24 cellular contexts compared by ENCODE assay signal in genomic region chr9:92392690-92393089, GRCh38. TPM values are rescaled to one million over a fixed set of nuclear protein-coding genes. Genes with fewer than 3 reads are reported as not detected.
DNase-seq lines count a peak whose midpoint lies in the region; ATAC-seq, FAIRE-seq and TF ChIP-seq lines count a peak whose summit lies in the region.
"Had no signal": no experiment of that assay in that cellular context is flagged by ENCODE, and none has a peak within 500 bp of the region (broad histone marks: within the 10 kb centered on the region; RNA-seq: fewer than 3 reads in every experiment).

No MANE protein-coding gene starts in this region.

- no peak for TF ChIP-seq RAD21 in IMR-90 (IDR thresholded peaks at IDR 0.05; ENCODE audit: low read length)

- H3K36me3 ChIP-seq in IMR-90 (ENCODE audit: control insufficient read depth, insufficient read depth, low read length) (no peaks in the 10 kb centered on the region), HAP-1 (replicated peaks) (no peaks in the 10 kb centered on the region)

- no peak overlapping the region for H3K4me3 Mint-ChIP-seq in chondrocyte (ENCODE audit: unreplicated experiment)

- H3K27ac Mint-ChIP-seq in chondrocyte (ENCODE audit: unreplicated experiment): peak overlapping the region; percentile 87
- H3K27ac Mint-ChIP-seq: HFFc6 had no signal

- no peaks in the 10 kb centered on the region for H3K79me1 ChIP-seq in IMR-90 (ENCODE audit: low read depth in 1 of 2, low read length in 2 of 2)

- H3K27me3 ChIP-seq in IMR-90 (ENCODE audit: control insufficient read depth, insufficient read depth, low read length): no peaks in the 10 kb centered on the region
- no peaks in the 10 kb centered on the region for H3K27me3 ChIP-seq in HAP-1 (ENCODE audit: low read depth)

- H4K20me1 ChIP-seq in IMR-90 (ENCODE audit: insufficient read depth, low read length): no peaks in the 10 kb centered on the region

- no peak overlapping the region for H3K4me2 ChIP-seq in IMR-90 (ENCODE audit: low read depth, low read length)

- no peak overlapping the region for H4K8ac ChIP-seq in IMR-90 (ENCODE audit: low read depth in 2 of 2, low read length in 2 of 2)

- H4K91ac ChIP-seq in IMR-90 (ENCODE audit: insufficient read depth, low read depth, low read length): no peak overlapping the region

- WGBS in IMR-90 (ENCODE audit: extremely low coverage in 2 of 2, insufficient read length in 1 of 2), 2 experiments: no CpG with 5 or more reads among the region's 2 CpGs

- H3K23ac ChIP-seq in IMR-90 (ENCODE audit: low read depth, low read length): no peak overlapping the region

- no peak overlapping the region for H2BK5ac ChIP-seq in IMR-90 (ENCODE audit: low read depth, low read length, poor library complexity, severe bottlenecking)

- POLR2A ChIA-PET in IMR-90 (lab: Charles Lee; ENCODE audit: unreplicated experiment): no interaction called here

- BruUV-seq in IMR-90 (replicated peaks; lab: Mats Ljungman, UMichigan): no TSS peak

- H3K9me3 ChIP-seq in IMR-90 (ENCODE audit: control insufficient read depth, insufficient read depth, low read length) (no peaks in the 10 kb centered on the region), HAP-1 (no peaks in the 10 kb centered on the region)

- no peaks in the 10 kb centered on the region for H3K9me1 ChIP-seq in IMR-90 (ENCODE audit: insufficient read depth, low read length)

- H3K9ac ChIP-seq in IMR-90 (ENCODE audit: low read depth, low read length): no peak overlapping the region

- H3K4me3 ChIP-seq in IMR-90 (ENCODE audit: insufficient read depth, low read depth, low read length): no peak overlapping the region
- H3K4me3 ChIP-seq in HAP-1: no peak overlapping the region
- H3K4me3 ChIP-seq: GM12878, SK-N-MC had no signal

- dilution Hi-C loops in IMR-90 (cut with HindIII; ENCODE audit: low sequenced_read_pairs, unreplicated experiment): no loop called here

- peaks cover 2% of the 10 kb centered on the region for H3K9me3 Mint-ChIP-seq in chondrocyte (ENCODE audit: low read depth)
- H3K9me3 Mint-ChIP-seq: HFFc6 had no signal

- DNase-seq in A172 (ENCODE audit: low spot score): peak; percentile 8
- DNase-seq in IMR-90: peak; percentile 30
- no peak for DNase-seq in chondrocyte (ENCODE audit: low spot score)
- peak; percentile 11 to 33 for DNase-seq in lung microvascular endothelial cell (ENCODE audit: low read depth in 2 of 2)
- DNase-seq in stimulated activated CD4-positive, alpha-beta T cell treated with anti-CD3 and anti-CD28 coated beads, Interleukin-15, amount 100 ng/mL, for 24 hours: no peak
- no peak for DNase-seq in pons (ENCODE audit: low spot score)
- no peak for DNase-seq in GM19239 (ENCODE audit: insufficient read length, low spot score)
- no peak for DNase-seq in HAP-1 (ENCODE audit: low spot score in 2 of 2)
- DNase-seq: 8988T, C1 segment of cervical spinal cord, HFFc6, Karpas-422, MM.1S, NCI-H1105, NCI-H1694 treated with DMSO at 0.1 percent for 48 hours, NCI-H2171, NCI-H446 treated with DMSO at 0.1 percent for 48 hours, NCI-H748 treated with DMSO at 0.1 percent for 48 hours, PC-3 had no signal

- H3K27ac ChIP-seq in IMR-90 (ENCODE audit: insufficient read depth, low read length): no peak overlapping the region
- H3K27ac ChIP-seq: SK-N-MC had no signal

- H3K4me1 ChIP-seq in IMR-90 (ENCODE audit: control insufficient read depth, insufficient read depth, low read length) (peaks cover 2% of the 10 kb centered on the region; the same call in 1 of the 2 replicates), HAP-1 (no peaks in the 10 kb centered on the region)

- peaks cover 30% of the 10 kb centered on the region for H3K4me1 Mint-ChIP-seq in chondrocyte (ENCODE audit: low read depth)

- no peak overlapping the region for H2AFZ ChIP-seq in IMR-90 (replicated peaks; ENCODE audit: low read length, poor library complexity)

- no peak overlapping the region for H2AK5ac ChIP-seq in IMR-90 (ENCODE audit: low read depth, low read length)

- H3K18ac ChIP-seq in IMR-90 (ENCODE audit: low read depth, low read length): no peak overlapping the region

- TF ChIP-seq CTCF in IMR-90 (conservative IDR thresholded peaks at IDR 0.05; ENCODE audit: low read depth, low read length) (no peak), chondrocyte (IDR thresholded peaks at IDR 0.05) (no peak)

- H3K36me3 Mint-ChIP-seq in chondrocyte (ENCODE audit: low read depth): peaks cover 12% of the 10 kb centered on the region

- no peak overlapping the region for H2BK120ac ChIP-seq in IMR-90 (ENCODE audit: low read depth, low read length)

- in situ Hi-C loops in IMR-90 (cut with MboI; ENCODE audit: low sequenced_read_pairs): no loop called here
- in situ Hi-C loops in HAP-1 (cut with MboI; ENCODE audit: low sequenced_read_pairs): no loop called here

- H3K4ac ChIP-seq in IMR-90 (ENCODE audit: low read depth, low read length): no peak overlapping the region

- CTCF ChIA-PET in IMR-90 (lab: Yijun Ruan, JAX): interaction anchor here (1.5 kb wide), 1 partner anchor 13 kb away, joined by 4 read pairs; no protein-coding TSS in a partner anchor

- intact Hi-C loops in IMR-90 (cut with micrococcal nuclease): no loop called here

- no peak overlapping the region for H2BK20ac ChIP-seq in IMR-90 (ENCODE audit: low read depth, low read length)

- H3K56ac ChIP-seq in IMR-90 (ENCODE audit: extremely low read depth, insufficient read depth, low read length): no peak overlapping the region

- H4K5ac ChIP-seq in IMR-90 (ENCODE audit: low read depth, low read length): no peak overlapping the region

- H2BK15ac ChIP-seq in IMR-90 (ENCODE audit: low read depth, low read length): no peak overlapping the region

- no peak for ATAC-seq in IMR-90 (ENCODE audit: low read depth)
- ATAC-seq: GM12878, HepG2, PC-3 had no signal

- H2AK9ac ChIP-seq in IMR-90 (replicated peaks; ENCODE audit: low read depth, low read length, poor library complexity): no peak overlapping the region

- no peaks in the 10 kb centered on the region for H3K27me3 Mint-ChIP-seq in chondrocyte (ENCODE audit: low read depth)

- no peak for FAIRE-seq in GM19239 (lab: Jason Lieb, UNC)
- FAIRE-seq: GM12878, GM18507, HepG2 had no signal

- TF ChIP-seq POLR2A in IMR-90 (IDR thresholded peaks at IDR 0.05; ENCODE audit: low read depth, low read length): no peak

- no peak overlapping the region for H3K14ac ChIP-seq in IMR-90 (replicated peaks; ENCODE audit: low read depth, low read length)

TF ChIP-seq in IMR-90, 13 proteins besides CTCF, POLR2A, EP300 and RAD21:
- TF ChIP-seq FOS (IDR thresholded peaks at IDR 0.05; ENCODE audit: low read depth, low read length): no peak
- no peak for TF ChIP-seq MAFK (IDR thresholded peaks at IDR 0.05; ENCODE audit: low read depth, low read length)

RNA-seq across cellular contexts. Expression of gene OGN, which starts 11.7 kb away (rescaled TPM):
- total RNA-seq in A172 (2014; rRNA removed; shearing (Covaris generic)): not detected in 2 replicates
- total RNA-seq in IMR-90 (2012; rRNA removed): under 0.01 TPM in 1 of 2 replicates, not detected in the other
- 0.10 TPM in 1 of 2 replicates, not detected in the other for polyA plus RNA-seq in IMR-90 (2012; rRNA removed)
- polyA plus RNA-seq in IMR-90 (2012; cell fraction: cytosol; rRNA removed): not detected in 2 replicates
- polyA plus RNA-seq in IMR-90 (2012; cell fraction: nucleus; rRNA removed; ENCODE audit: low replicate concordance): not detected in 2 replicates
- total RNA-seq in chondrocyte: 27.4 to 72.6 TPM (median 30.3 TPM) in 3 replicates
- not detected in 2 replicates for total RNA-seq in lung microvascular endothelial cell
- total RNA-seq: G401, HepG2, PC-3 had no signal
- polyA plus RNA-seq: HepG2 had no signal

RNA-seq across cellular contexts. Expression of gene OMD, which starts 31.6 kb away (rescaled TPM):
- not detected in 2 replicates for total RNA-seq in A172 (2014; rRNA removed; shearing (Covaris generic))
- total RNA-seq in IMR-90 (2012; rRNA removed): not detected in 2 replicates
- not detected in 2 replicates for polyA plus RNA-seq in IMR-90 (2012; rRNA removed)
- polyA plus RNA-seq in IMR-90 (2012; cell fraction: cytosol; rRNA removed): not detected in 2 replicates
- polyA plus RNA-seq in IMR-90 (2012; cell fraction: nucleus; rRNA removed; ENCODE audit: low replicate concordance): not detected in 2 replicates
- 25.6 to 148 TPM (median 28.5 TPM) in 3 replicates for total RNA-seq in chondrocyte
- total RNA-seq in lung microvascular endothelial cell: not detected in 2 replicates
- total RNA-seq: G401, GM12878, HepG2, HFFc6, PC-3 had no signal
- polyA plus RNA-seq: HepG2 had no signal

Comparison
In these comparisons a context has a peak if more than half of its experiments do, and no peak if none do; other contexts are left out.
1. DNase-seq: peak in A172 (single experiment), IMR-90 (single experiment) and lung microvascular endothelial cell (2 of 2); none in chondrocyte (single experiment), stimulated activated CD4-positive, alpha-beta T cell treated with anti-CD3 and anti-CD28 coated beads, Interleukin-15, amount 100 ng/mL, for 24 hours (single experiment), pons (single experiment), GM19239 (single experiment) and HAP-1 (0 of 2).
2. RNA of gene OGN, which starts 11.7 kb away (total RNA-seq): 27.4 to 72.6 TPM in chondrocyte; not detected in A172, under 0.01 TPM in IMR-90 and not detected in lung microvascular endothelial cell; every median in the first group is over 10 times any median in the second.
3. RNA of gene OMD, which starts 31.6 kb away (total RNA-seq): 25.6 to 148 TPM in chondrocyte; not detected in A172, not detected in IMR-90 and not detected in lung microvascular endothelial cell; every median in the first group is over 10 times any median in the second.